ENCODE assay signal across 28 cellular contexts in the genomic region with DNA sequence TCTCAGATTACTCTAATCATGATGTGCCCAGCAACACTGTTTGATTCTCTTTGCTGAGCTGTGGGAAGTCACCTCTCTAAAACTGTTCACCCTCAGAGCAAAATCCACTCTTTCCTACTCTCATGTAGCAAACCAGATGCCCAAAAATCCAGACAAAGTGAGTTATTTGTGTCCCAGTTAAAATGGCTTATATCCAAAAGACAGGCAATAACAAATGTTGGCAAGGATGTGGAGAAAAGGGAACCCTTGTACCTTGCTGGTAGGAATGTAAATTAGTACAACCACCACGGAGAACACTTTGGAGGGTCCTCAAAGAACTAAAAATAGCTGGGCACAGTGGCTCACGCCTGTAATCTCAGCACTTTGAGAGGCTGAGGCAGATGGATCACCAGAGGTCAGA.
"Had no signal": no experiment of that assay in that cellular context is flagged by ENCODE, and none has a peak within 500 bp of the region (broad histone marks: within the 10 kb centered on the region; RNA-seq: fewer than 3 reads in every experiment).

No MANE protein-coding gene starts in this region.

- ATAC-seq: stimulated activated effector memory CD8-positive, alpha-beta T cell treated with anti-CD3 and anti-CD28 coated beads, Interleukin-12 subunit alpha, Interleukin-12 subunit beta, amount 100 ng/mL, for 72 hours; stimulated activated memory B cell treated with anti-CD40 and anti-IgM and Interleukin-4, amounts not matched to agents 10 μg/mL and 1 μg/mL and 100 μg/mL, for 72 hours; stimulated activated naive B cell treated with anti-CD40 and anti-IgM and Interleukin-4, amounts not matched to agents 10 μg/mL and 1 μg/mL and 100 μg/mL, for 72 hours; stimulated activated naive CD8-positive, alpha-beta T cell treated with anti-CD3 and anti-CD28 coated beads, Interleukin-15, amount 100 ng/mL, for 72 hours; stimulated activated naive CD8-positive, alpha-beta T cell treated with anti-CD3 and anti-CD28 coated beads, Interleukin-15, Interleukin-2, amounts not matched to agents 100 U/mL and 50 U/mL, for 24 hours; upper lobe of right lung had no signal

- DNase-seq: stimulated activated CD4-positive, alpha-beta T cell treated with anti-CD3 and anti-CD28 coated beads, Interleukin-2, amount 100 ng/mL, for 48 hours; stimulated activated CD4-positive, alpha-beta T cell treated with anti-CD3 and anti-CD28 coated beads, Interleukin-4, amount 100 ng/mL, for 1 hour; stimulated activated CD4-positive, alpha-beta T cell treated with anti-CD3 and anti-CD28 coated beads, Interleukin-4, amount 100 ng/mL, for 24 hours; stimulated activated CD4-positive, alpha-beta T cell treated with anti-CD3 and anti-CD28 coated beads, Interleukin-4, amount 100 ng/mL, for 4 hours; stimulated activated CD8-positive, alpha-beta memory T cell treated with anti-CD3 and anti-CD28 coated beads, Interleukin-4, amount 100 ng/mL, for 48 hours; stimulated activated naive B cell treated with anti-CD40 and anti-IgM and Interleukin-4, amounts not matched to agents 10 μg/mL and 1 μg/mL and 100 μg/mL, for 72 hours; stimulated activated naive CD4-positive, alpha-beta T cell; stimulated activated naive CD4-positive, alpha-beta T cell treated with Interleukin-2 at 50 U/mL for 16 hours; stimulated activated naive CD8-positive, alpha-beta T cell treated with anti-CD3 and anti-CD28 coated beads, Interleukin-15, amount 100 ng/mL, for 72 hours; stimulated activated naive CD8-positive, alpha-beta T cell treated with anti-CD3 and anti-CD28 coated beads, Interleukin-15, Interleukin-2, amounts not matched to agents 100 U/mL and 50 U/mL, for 24 hours; stomach; substantia nigra; testis; thyroid gland; tibial artery; transverse colon; trophoblast cell; upper lobe of left lung; upper lobe of right lung; uterus had no signal

- H3K27me3 Mint-ChIP-seq: stimulated activated memory B cell treated with anti-CD40 and anti-IgM and Interleukin-4, amounts not matched to agents 10 μg/mL and 1 μg/mL and 100 μg/mL, for 72 hours; stimulated activated naive CD8-positive, alpha-beta T cell treated with anti-CD3 and anti-CD28 coated beads, Interleukin-15, amount 100 ng/mL, for 72 hours; stimulated activated naive CD8-positive, alpha-beta T cell treated with anti-CD3 and anti-CD28 coated beads, Interleukin-15, Interleukin-2, amounts not matched to agents 100 ng/mL and 50 ng/mL, for 24 hours; type B pancreatic cell had no signal

- H3K27ac Mint-ChIP-seq: stimulated activated effector memory CD8-positive, alpha-beta T cell treated with anti-CD3 and anti-CD28 coated beads, Interleukin-12 subunit alpha, Interleukin-12 subunit beta, amount 100 ng/mL, for 72 hours; stimulated activated memory B cell treated with anti-CD40 and anti-IgM and Interleukin-4, amounts not matched to agents 10 μg/mL and 1 μg/mL and 100 μg/mL, for 72 hours; stimulated activated naive B cell treated with anti-CD40 and anti-IgM and Interleukin-4, amounts not matched to agents 10 μg/mL and 1 μg/mL and 100 μg/mL, for 72 hours; stimulated activated naive CD8-positive, alpha-beta T cell treated with anti-CD3 and anti-CD28 coated beads, Interleukin-15, amount 100 ng/mL, for 72 hours; stimulated activated naive CD8-positive, alpha-beta T cell treated with anti-CD3 and anti-CD28 coated beads, Interleukin-15, Interleukin-2, amounts not matched to agents 100 ng/mL and 50 ng/mL, for 24 hours; type B pancreatic cell had no signal

- H3K27me3 ChIP-seq: stomach, suprapubic skin, testis, thyroid gland, tibial artery, tibial nerve, transverse colon, upper lobe of left lung, upper lobe of right lung, uterus, vagina had no signal

- H3K4me1 Mint-ChIP-seq: stimulated activated effector memory CD8-positive, alpha-beta T cell treated with anti-CD3 and anti-CD28 coated beads, Interleukin-12 subunit alpha, Interleukin-12 subunit beta, amount 100 ng/mL, for 72 hours; stimulated activated memory B cell treated with anti-CD40 and anti-IgM and Interleukin-4, amounts not matched to agents 10 μg/mL and 1 μg/mL and 100 μg/mL, for 72 hours; stimulated activated naive CD8-positive, alpha-beta T cell treated with anti-CD3 and anti-CD28 coated beads, Interleukin-15, amount 100 ng/mL, for 72 hours had no signal

- H3K4me3 ChIP-seq: stomach, suprapubic skin, testis, thoracic aorta, thyroid gland, tibial artery, tibial nerve, transverse colon, upper lobe of left lung, upper lobe of right lung, uterus, vagina had no signal

- H3K9me3 ChIP-seq: suprapubic skin, testis, thoracic aorta, thyroid gland, tibial artery, transverse colon, upper lobe of left lung, upper lobe of right lung, uterus, vagina had no signal

- H3K4me3 Mint-ChIP-seq: stimulated activated effector memory CD8-positive, alpha-beta T cell treated with anti-CD3 and anti-CD28 coated beads, Interleukin-12 subunit alpha, Interleukin-12 subunit beta, amount 100 ng/mL, for 72 hours; stimulated activated memory B cell treated with anti-CD40 and anti-IgM and Interleukin-4, amounts not matched to agents 10 μg/mL and 1 μg/mL and 100 μg/mL, for 72 hours; stimulated activated naive B cell treated with anti-CD40 and anti-IgM and Interleukin-4, amounts not matched to agents 10 μg/mL and 1 μg/mL and 100 μg/mL, for 72 hours; stimulated activated naive CD8-positive, alpha-beta T cell treated with anti-CD3 and anti-CD28 coated beads, Interleukin-15, amount 100 ng/mL, for 72 hours; stimulated activated naive CD8-positive, alpha-beta T cell treated with anti-CD3 and anti-CD28 coated beads, Interleukin-15, Interleukin-2, amounts not matched to agents 100 ng/mL and 50 ng/mL, for 24 hours; type B pancreatic cell had no signal

- H3K27ac ChIP-seq: stomach, suprapubic skin, testis, thoracic aorta, thyroid gland, tibial artery, tibial nerve, transverse colon, upper lobe of left lung, upper lobe of right lung, uterus, vagina had no signal

- H3K9me3 Mint-ChIP-seq: stimulated activated effector memory CD8-positive, alpha-beta T cell treated with anti-CD3 and anti-CD28 coated beads, Interleukin-12 subunit alpha, Interleukin-12 subunit beta, amount 100 ng/mL, for 72 hours; stimulated activated memory B cell treated with anti-CD40 and anti-IgM and Interleukin-4, amounts not matched to agents 10 μg/mL and 1 μg/mL and 100 μg/mL, for 72 hours; stimulated activated naive B cell treated with anti-CD40 and anti-IgM and Interleukin-4, amounts not matched to agents 10 μg/mL and 1 μg/mL and 100 μg/mL, for 72 hours had no signal

- H3K36me3 Mint-ChIP-seq: stimulated activated effector memory CD8-positive, alpha-beta T cell treated with anti-CD3 and anti-CD28 coated beads, Interleukin-12 subunit alpha, Interleukin-12 subunit beta, amount 100 ng/mL, for 72 hours; stimulated activated memory B cell treated with anti-CD40 and anti-IgM and Interleukin-4, amounts not matched to agents 10 μg/mL and 1 μg/mL and 100 μg/mL, for 72 hours; stimulated activated naive B cell treated with anti-CD40 and anti-IgM and Interleukin-4, amounts not matched to agents 10 μg/mL and 1 μg/mL and 100 μg/mL, for 72 hours; type B pancreatic cell had no signal

- H3K36me3 ChIP-seq: stomach, suprapubic skin, thoracic aorta, thyroid gland, tibial artery, tibial nerve, transverse colon, upper lobe of left lung, upper lobe of right lung, uterus, vagina had no signal

- H3K4me1 ChIP-seq: stomach, suprapubic skin, testis, tibial artery, tibial nerve, transverse colon, upper lobe of left lung, upper lobe of right lung, uterus, vagina had no signal
